Comparison of ENCODE assay signal across 17 cellular contexts in genomic region chr12:107600596-107601144, GRCh38.
DNase-seq lines count a peak whose midpoint lies in the region; ATAC-seq and TF ChIP-seq lines count a peak whose summit lies in the region.
"Had no signal": no experiment of that assay in that cellular context is flagged by ENCODE, and none has a peak within 500 bp of the region (broad histone marks: within the 10 kb centered on the region; RNA-seq: fewer than 3 reads in every experiment).

No MANE protein-coding gene starts in this region.

- no peak overlapping the region for H3K27ac ChIP-seq in WERI-Rb-1

- H3K27ac Mint-ChIP-seq in endothelial cell (ENCODE audit: unreplicated experiment): no peak overlapping the region

- ATAC-seq in omental fat pad (ENCODE audit: low FRiP score) (peak; percentile 31), HG02763 (IDR thresholded peaks at IDR 0.05; ENCODE audit: unreplicated experiment) (no peak), GM18868 (IDR thresholded peaks at IDR 0.05; ENCODE audit: unreplicated experiment) (no peak)
- ATAC-seq: Panc1, Right ventricle myocardium inferior, SK-N-SH treated with all-trans-retinoic acid at 6 μM for 48 hours had no signal

- H3K9me3 Mint-ChIP-seq in endothelial cell (ENCODE audit: unreplicated experiment): no peaks in the 10 kb centered on the region
- H3K9me3 Mint-ChIP-seq: CD4-positive, alpha-beta memory T cell had no signal

- H3K36me3 ChIP-seq in BE2C: no peaks in the 10 kb centered on the region
- H3K36me3 ChIP-seq in WERI-Rb-1: no peaks in the 10 kb centered on the region

- no peak for TF ChIP-seq CTCF in BE2C (IDR thresholded peaks at IDR 0.05; ENCODE audit: low read depth, low read length)
- no peak for TF ChIP-seq CTCF in WERI-Rb-1 (IDR thresholded peaks at IDR 0.05; ENCODE audit: low read depth, low read length)
- no peak for TF ChIP-seq CTCF in omental fat pad (IDR thresholded peaks at IDR 0.05)
- TF ChIP-seq CTCF in endothelial cell (IDR thresholded peaks at IDR 0.05; ENCODE audit: unreplicated experiment): no peak

- H3K4me1 ChIP-seq in BE2C: peaks cover 4% of the 10 kb centered on the region

- H3K4me3 ChIP-seq in BE2C (ENCODE audit: low read depth, low read length): no peak overlapping the region
- no peak overlapping the region for H3K4me3 ChIP-seq in WERI-Rb-1 (ENCODE audit: low read depth, low read length)

- H3K9me3 ChIP-seq in BE2C (no peaks in the 10 kb centered on the region), WERI-Rb-1 (ENCODE audit: severe bottlenecking) (no peaks in the 10 kb centered on the region)

- H3K36me3 Mint-ChIP-seq in endothelial cell (ENCODE audit: low read depth, unreplicated experiment): peaks cover 3% of the 10 kb centered on the region
- H3K36me3 Mint-ChIP-seq: CD4-positive, alpha-beta memory T cell had no signal

- H3K27me3 ChIP-seq in BE2C (no peaks in the 10 kb centered on the region; the same call in 1 of the 2 replicates), WERI-Rb-1 (ENCODE audit: insufficient read depth, low read depth, severe bottlenecking) (no peaks in the 10 kb centered on the region)

- no peaks in the 10 kb centered on the region for H3K4me1 Mint-ChIP-seq in endothelial cell (ENCODE audit: unreplicated experiment)

- H3K27me3 Mint-ChIP-seq in endothelial cell (ENCODE audit: unreplicated experiment): peaks cover 2% of the 10 kb centered on the region
- H3K27me3 Mint-ChIP-seq: CD4-positive, alpha-beta memory T cell had no signal

- DNase-seq in BE2C (peak; percentile 21), NCI-H1694 treated with DMSO at 0.1 percent for 48 hours (lab: John Stamatoyannopoulos, UW) (peak; percentile 47), WERI-Rb-1 (peak; percentile 71), omental fat pad (ENCODE audit: low spot score) (no peak), endothelial cell (ENCODE audit: low spot score) (no peak), SHP77 treated with DMSO at 0.1 percent for 48 hours (lab: John Stamatoyannopoulos, UW) (no peak)
- DNase-seq: CD4-positive, alpha-beta memory T cell; EL; Karpas-422; NCI-H1105 treated with DMSO at 0.1 percent for 48 hours; NCI-H2029 treated with DMSO at 0.1 percent for 48 hours; NCI-H2227 treated with DMSO at 0.1 percent for 48 hours had no signal

- H3K4me3 Mint-ChIP-seq in endothelial cell (ENCODE audit: unreplicated experiment): no peak overlapping the region
- H3K4me3 Mint-ChIP-seq: CD4-positive, alpha-beta memory T cell had no signal

Comparison
In these comparisons a context has a peak if more than half of its experiments do, and no peak if none do; other contexts are left out.
1. DNase-seq: peak in BE2C (single experiment), NCI-H1694 treated with DMSO at 0.1 percent for 48 hours (single experiment) and WERI-Rb-1 (single experiment); none in omental fat pad (single experiment), endothelial cell (single experiment) and SHP77 treated with DMSO at 0.1 percent for 48 hours (single experiment).